ENCODE assay signal across 14 cellular contexts in the genomic region with DNA sequence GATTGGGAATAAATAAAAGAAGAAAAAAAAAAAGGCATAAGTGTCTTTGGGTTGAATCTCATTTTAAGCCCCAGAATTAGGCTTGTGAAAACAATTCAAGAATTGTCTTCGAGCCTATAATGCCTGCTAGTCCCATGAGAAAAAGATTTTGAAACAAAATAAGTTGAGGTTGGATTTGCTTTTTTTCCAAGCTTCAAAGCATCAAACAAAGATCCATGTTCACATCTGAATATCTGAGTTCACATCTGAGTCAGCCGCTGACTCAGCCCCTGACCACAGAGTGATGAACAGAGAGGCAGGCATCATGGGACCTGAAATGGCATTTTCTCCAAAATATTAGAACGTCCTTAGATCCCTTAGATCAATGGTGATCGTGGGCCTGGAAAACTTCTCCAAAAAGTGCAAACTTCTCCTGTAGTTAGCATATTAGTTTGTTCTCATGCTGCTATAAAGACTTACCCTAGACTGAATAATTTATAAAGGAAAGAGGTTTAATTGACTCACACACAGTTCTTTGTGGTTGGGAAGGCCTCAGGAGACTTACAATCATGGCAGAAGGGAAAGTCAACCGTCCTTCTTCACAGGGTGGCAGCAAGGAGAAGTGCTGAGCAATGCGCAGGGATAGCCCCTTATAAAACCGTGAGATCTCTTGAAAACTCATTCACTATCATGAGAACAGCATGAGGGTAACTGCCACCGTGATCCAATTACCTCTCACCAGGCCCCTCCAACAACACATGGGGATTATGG.
DNase-seq lines count a peak whose midpoint lies in the region; ATAC-seq and TF ChIP-seq lines count a peak whose summit lies in the region.
"Had no signal": no experiment of that assay in that cellular context is flagged by ENCODE, and none has a peak within 500 bp of the region (broad histone marks: within the 10 kb centered on the region; RNA-seq: fewer than 3 reads in every experiment).

No MANE protein-coding gene starts in this region.

- no peak overlapping the region for H2BK20ac ChIP-seq in H9 (ENCODE audit: low read depth, low read length, poor library complexity, severe bottlenecking)

- peaks cover 5% of the 10 kb centered on the region; the same call in 1 of the 2 replicates for H3K27me3 Mint-ChIP-seq in H9 (ENCODE audit: low read depth)
- H3K27me3 Mint-ChIP-seq: stimulated activated naive CD8-positive, alpha-beta T cell treated with anti-CD3 and anti-CD28 coated beads, Interleukin-15, Interleukin-2, amounts not matched to agents 100 ng/mL and 50 ng/mL, for 24 hours had no signal

- no peak overlapping the region; a peak in 1 of 7 replicates for H3K27ac Mint-ChIP-seq in H9
- H3K27ac Mint-ChIP-seq: stimulated activated naive CD8-positive, alpha-beta T cell treated with anti-CD3 and anti-CD28 coated beads, Interleukin-15, Interleukin-2, amounts not matched to agents 100 ng/mL and 50 ng/mL, for 24 hours had no signal

- H4K5ac ChIP-seq in H9 (ENCODE audit: insufficient read length, low read depth, low read length), result no peak overlapping the region

- no peak overlapping the region for H4K8ac ChIP-seq in trophoblast cell (ENCODE audit: low read depth, low read length)
- H4K8ac ChIP-seq in H9 (replicated peaks; ENCODE audit: insufficient read length, low read depth, low read length), result no peak overlapping the region

- peaks cover 6% of the 10 kb centered on the region for H3F3A ChIP-seq in SK-N-SH (replicated peaks; ENCODE audit: insufficient read depth)

- TF ChIP-seq EP300 in SK-N-SH (IDR thresholded peaks at IDR 0.05; ENCODE audit: borderline replicate concordance in 1 of 2, low read depth in 1 of 2, low read length in 1 of 2), result peak in 1 of 2 experiments; percentile 26; a peak in 1 of 4 replicates

- H3K4me3 ChIP-seq in SK-N-SH (ENCODE audit: low read depth in 2 of 2, low read length in 1 of 2), result no peak overlapping the region
- no peak overlapping the region for H3K4me3 ChIP-seq in trophoblast cell (ENCODE audit: low read depth, low read length)
- H3K4me3 ChIP-seq: left lung had no signal

- POLR2A ChIA-PET in SK-N-SH (lab: Yijun Ruan, JAX), result no interaction called here

- H3K79me1 ChIP-seq in trophoblast cell (ENCODE audit: low read length) (no peaks in the 10 kb centered on the region), H9 (ENCODE audit: insufficient read depth, low read depth, low read length, poor library complexity, severe bottlenecking) (no peaks in the 10 kb centered on the region)

- 25% methylated on average over 8 of the region's 8 CpGs for WGBS in SK-N-SH (ENCODE audit: low lambda C conversion rate)
- WGBS in trophoblast cell (ENCODE audit: extremely low coverage, insufficient coverage, insufficient read length), result no CpG with 5 or more reads among the region's 8 CpGs
- no CpG with 5 or more reads among the region's 8 CpGs for WGBS in H9 (ENCODE audit: extremely low coverage, insufficient read length, low lambda C conversion rate)

- H3K9me3 ChIP-seq in SK-N-SH (no peaks in the 10 kb centered on the region), trophoblast cell (ENCODE audit: insufficient read depth, low read depth, low read length) (peaks cover 5% of the 10 kb centered on the region), H9 (ENCODE audit: control insufficient read depth, low read depth, low read length) (peaks cover 6% of the 10 kb centered on the region)

- 0 out of 4 replicates have a peak, but pooled peaks cover 0 to 2% of the 10 kb centered on the region in 2 experiments for H3K4me1 Mint-ChIP-seq in H9

- peak overlapping the region; percentile 75 for H2AFZ ChIP-seq in SK-N-SH (ENCODE audit: low read depth)
- H2AFZ ChIP-seq in trophoblast cell (ENCODE audit: insufficient read depth, low read length, poor library complexity), result no peak overlapping the region
- no peak overlapping the region for H2AFZ ChIP-seq in H9 (ENCODE audit: low read length)

- H3K27me3 ChIP-seq in SK-N-SH (ENCODE audit: insufficient read depth) (no peaks in the 10 kb centered on the region), trophoblast cell (ENCODE audit: insufficient read depth, low read length) (no peaks in the 10 kb centered on the region), H9 (ENCODE audit: insufficient read depth, low read length) (no peaks in the 10 kb centered on the region)
- H3K27me3 ChIP-seq: left lung had no signal

- no peak overlapping the region for H2BK5ac ChIP-seq in trophoblast cell (ENCODE audit: low read depth, low read length, poor library complexity)
- H2BK5ac ChIP-seq in H9 (ENCODE audit: insufficient read length, low read length), result no peak overlapping the region

- no peak overlapping the region for H3K56ac ChIP-seq in H9 (ENCODE audit: insufficient read length, low read depth, low read length)

- H2BK12ac ChIP-seq in trophoblast cell (ENCODE audit: low read length) (no peak overlapping the region), H9 (ENCODE audit: insufficient read length, low read depth, low read length) (no peak overlapping the region)

- peaks cover 9 to 19% of the 10 kb centered on the region in 2 experiments for H3K9me3 Mint-ChIP-seq in H9

- H3K4me2 ChIP-seq in SK-N-SH (0 out of 2 replicates have a peak overlapping the region, but pooled peaks have one; percentile 55), trophoblast cell (ENCODE audit: low read length) (no peak overlapping the region), H9 (ENCODE audit: insufficient read depth, insufficient read length, low read length) (no peak overlapping the region)

- no peak for TF ChIP-seq RAD21 in SK-N-SH (IDR thresholded peaks at IDR 0.05; ENCODE audit: low read length)

- H3K18ac ChIP-seq in trophoblast cell (ENCODE audit: low read length) (no peak overlapping the region), H9 (ENCODE audit: insufficient read length, low read depth, low read length) (no peak overlapping the region)

- H3K23ac ChIP-seq in trophoblast cell (ENCODE audit: low read length), result no peak overlapping the region
- no peak overlapping the region for H3K23ac ChIP-seq in H9 (ENCODE audit: insufficient read length, low read depth, low read length)

- no peaks in the 10 kb centered on the region for H4K20me1 ChIP-seq in SK-N-SH (ENCODE audit: insufficient read depth)
- H4K20me1 ChIP-seq in H9 (ENCODE audit: control insufficient read depth, insufficient read depth, insufficient read length), result peaks cover 2% of the 10 kb centered on the region

- no peak overlapping the region for H2BK15ac ChIP-seq in H9 (ENCODE audit: low read depth, low read length)

- CTCF ChIA-PET in SK-N-SH (lab: Yijun Ruan, JAX), result no interaction called here

- H3K4me1 ChIP-seq in SK-N-SH (ENCODE audit: control insufficient read depth in 1 of 2, insufficient read depth in 2 of 2, low read depth in 1 of 2, low read length in 1 of 2) (no peaks in the 10 kb centered on the region), trophoblast cell (ENCODE audit: control insufficient read depth in 1 of 2, insufficient read depth in 2 of 2, low read length in 2 of 2) (no peaks in the 10 kb centered on the region), H9 (ENCODE audit: insufficient read depth, low read length) (no peaks in the 10 kb centered on the region)
- H3K4me1 ChIP-seq: left lung had no signal

- H3K4ac ChIP-seq in trophoblast cell (ENCODE audit: low read depth, low read length), result no peak overlapping the region
- H3K4ac ChIP-seq in H9 (ENCODE audit: low read depth, low read length), result no peak overlapping the region

- H2BK120ac ChIP-seq in trophoblast cell (ENCODE audit: insufficient read depth, low read length, poor library complexity) (no peak overlapping the region), H9 (ENCODE audit: low read depth, low read length, poor library complexity, severe bottlenecking) (no peak overlapping the region)

- no peak overlapping the region for H3T11ph ChIP-seq in H9 (ENCODE audit: low read length)

- no peak for ATAC-seq in HG03095 (IDR thresholded peaks at IDR 0.05; ENCODE audit: unreplicated experiment)
- ATAC-seq: left lung had no signal

- peaks cover 2 to 10% (median 3%) of the 10 kb centered on the region in 3 experiments; a peak in 4 of 7 replicates for H3K36me3 Mint-ChIP-seq in H9 (ENCODE audit: insufficient read depth in 1 of 3, low read depth in 3 of 3)

- no peaks in the 10 kb centered on the region for H3K23me2 ChIP-seq in H9 (ENCODE audit: insufficient read length, low read depth, low read length, poor library complexity, severe bottlenecking)

- H4K91ac ChIP-seq in trophoblast cell (ENCODE audit: low read depth, low read length) (no peak overlapping the region), H9 (ENCODE audit: insufficient read length, low read depth, low read length) (no peak overlapping the region)

- H3K14ac ChIP-seq in trophoblast cell (ENCODE audit: low read length) (no peak overlapping the region), H9 (ENCODE audit: insufficient read depth, low read length) (no peak overlapping the region)

- peak overlapping the region; percentile 12; the same call in 1 of the 2 replicates for H3K9ac ChIP-seq in SK-N-SH
- no peak overlapping the region for H3K9ac ChIP-seq in trophoblast cell (ENCODE audit: low read length)
- H3K9ac ChIP-seq in H9 (ENCODE audit: extremely low read depth, insufficient read length, low read length), result no peak overlapping the region

- H3K36me3 ChIP-seq in SK-N-SH (replicated peaks in 1 of 2; ENCODE audit: control insufficient read depth in 1 of 2, insufficient read depth in 2 of 2, low read length in 1 of 2) (no peaks in the 10 kb centered on the region), trophoblast cell (ENCODE audit: control insufficient read depth in 1 of 2, insufficient read depth in 2 of 2, low read length in 2 of 2) (no peaks in the 10 kb centered on the region)
- H3K36me3 ChIP-seq: left lung had no signal

- peak; percentile 26 for DNase-seq in stimulated activated CD4-positive, alpha-beta T cell treated with anti-CD3 and anti-CD28 coated beads, Interleukin-15, amount 100 ng/mL, for 24 hours
- no peak for DNase-seq in stimulated activated CD4-positive, alpha-beta T cell treated with anti-CD3 and anti-CD28 coated beads, Interleukin-12 subunit alpha, Interleukin-12 subunit beta, amount 100 ng/mL, for 4 hours
- DNase-seq in SK-N-SH, result no peak
- DNase-seq in fibroblast of peridontal ligament (ENCODE audit: extremely low read depth), result peak; percentile 95
- no peak for DNase-seq in NCI-H1105 (lab: John Stamatoyannopoulos, UW)
- no peak for DNase-seq in trophoblast cell
- DNase-seq in H9, result no peak
- DNase-seq: activated CD8-positive, alpha-beta memory T cell treated with anti-CD3 and anti-CD28 coated beads for 24 hours; left lung; NCI-H1092 treated with DMSO at 0.1 percent for 48 hours; stimulated activated CD4-positive, alpha-beta T cell treated with anti-CD3 and anti-CD28 coated beads, Interleukin-4, amount 100 ng/mL, for 1 hour had no signal

- TF ChIP-seq CTCF in SK-N-SH (IDR thresholded peaks at IDR 0.05), result no peak
- no peak for TF ChIP-seq CTCF in H9 (conservative IDR thresholded peaks at IDR 0.05)

- H3K79me2 ChIP-seq in SK-N-SH (ENCODE audit: insufficient read depth) (no peaks in the 10 kb centered on the region), trophoblast cell (ENCODE audit: control insufficient read depth, insufficient read depth, low read length, poor library complexity) (no peaks in the 10 kb centered on the region), H9 (ENCODE audit: insufficient read depth, low read length) (no peaks in the 10 kb centered on the region)

- peak overlapping the region in 1 of 2 experiments; percentile 93; a peak in 2 of 4 replicates for H3K27ac ChIP-seq in SK-N-SH (ENCODE audit: low read depth in 2 of 2, low read length in 1 of 2)
- no peak overlapping the region for H3K27ac ChIP-seq in trophoblast cell (ENCODE audit: low read depth, low read length)
- no peak overlapping the region for H3K27ac ChIP-seq in H9 (ENCODE audit: insufficient read length, low read depth, low read length)
- H3K27ac ChIP-seq: C4-2B, left lung had no signal

- H2AK5ac ChIP-seq in trophoblast cell (ENCODE audit: low read length), result no peak overlapping the region
- no peak overlapping the region for H2AK5ac ChIP-seq in H9 (ENCODE audit: insufficient read length, low read length)

- H4K12ac ChIP-seq in trophoblast cell (ENCODE audit: low read depth, low read length), result no peak overlapping the region

- no peak overlapping the region for H3K4me3 Mint-ChIP-seq in H9
- H3K4me3 Mint-ChIP-seq: stimulated activated naive CD8-positive, alpha-beta T cell treated with anti-CD3 and anti-CD28 coated beads, Interleukin-15, Interleukin-2, amounts not matched to agents 100 ng/mL and 50 ng/mL, for 24 hours had no signal

- no peaks in the 10 kb centered on the region for H3K9me2 ChIP-seq in SK-N-SH

Comparison
In these comparisons a context has a peak if more than half of its experiments do, and no peak if none do; other contexts are left out.
1. DNase-seq: peak in stimulated activated CD4-positive, alpha-beta T cell treated with anti-CD3 and anti-CD28 coated beads, Interleukin-15, amount 100 ng/mL, for 24 hours (single experiment) and fibroblast of peridontal ligament (single experiment); none in stimulated activated CD4-positive, alpha-beta T cell treated with anti-CD3 and anti-CD28 coated beads, Interleukin-12 subunit alpha, Interleukin-12 subunit beta, amount 100 ng/mL, for 4 hours (single experiment), SK-N-SH (single experiment), NCI-H1105 (single experiment), trophoblast cell (0 of 2) and H9 (single experiment).